ENCODE assay signal across 8 cellular contexts in genomic region chr6:147202516-147203310, GRCh38. TPM values are rescaled to one million over a fixed set of nuclear protein-coding genes. Genes with fewer than 3 reads are reported as not detected.
DNase-seq lines count a peak whose midpoint lies in the region; ATAC-seq, FAIRE-seq and TF ChIP-seq lines count a peak whose summit lies in the region.

No MANE protein-coding gene starts in this region.

- no peak for FAIRE-seq in GM12891 (lab: Jason Lieb, UNC)

- TF ChIP-seq CTCF in adrenal gland (IDR thresholded peaks at IDR 0.05) = no peak
- TF ChIP-seq CTCF in heart right ventricle (IDR thresholded peaks at IDR 0.05) = no peak
- TF ChIP-seq CTCF in upper lobe of left lung (IDR thresholded peaks at IDR 0.05) = no peak

- DNase-seq in GM12891 (ENCODE audit: insufficient read length, low spot score) (peak; percentile 67), NCI-H1417 treated with DMSO at 0.1 percent for 48 hours (lab: John Stamatoyannopoulos, UW) (peak; percentile 95), T follicular helper cell (ENCODE audit: low read depth) (peak; percentile 75), adrenal gland (peak; percentile 89 to 97 (median 92)), heart right ventricle (peak; percentile 53 to 94), posterior cingulate gyrus (peak; percentile 74 to 97 (median 81)), upper lobe of left lung (peak; percentile 88 to 92)

- no peaks in the 10 kb centered on the region for H3K36me3 ChIP-seq in adrenal gland (replicated peaks in 1 of 2)
- no peaks in the 10 kb centered on the region for H3K36me3 ChIP-seq in heart right ventricle
- no peaks in the 10 kb centered on the region for H3K36me3 ChIP-seq in upper lobe of left lung

- H3K9me3 ChIP-seq in adrenal gland (replicated peaks in 1 of 3) = no peaks in the 10 kb centered on the region
- H3K9me3 ChIP-seq in heart right ventricle = no peaks in the 10 kb centered on the region
- no peaks in the 10 kb centered on the region for H3K9me3 ChIP-seq in upper lobe of left lung

- peak overlapping the region; percentile 29 to 93 (median 55) for H3K4me3 ChIP-seq in adrenal gland
- peak overlapping the region; percentile 36 to 92 (median 83) for H3K4me3 ChIP-seq in heart right ventricle
- H3K4me3 ChIP-seq in upper lobe of left lung = peak overlapping the region; percentile 74 to 93 (median 80)

- H3K27ac ChIP-seq in adrenal gland = peak overlapping the region; percentile 69 to 97 (median 95)
- H3K27ac ChIP-seq in heart right ventricle = peak overlapping the region; percentile 87 to 97 (median 94)
- H3K27ac ChIP-seq in upper lobe of left lung = peak overlapping the region; percentile 94 to 100 (median 94)

- intact Hi-C loops in adrenal gland (cut with DNase I) = loop anchor here in 1 of 2 donors (5.0 kb wide), 1 partner anchor 345 kb away; no protein-coding TSS in a partner anchor
- intact Hi-C loops in heart right ventricle (cut with DNase I) = loop anchor here in 5 of 10 donors (2.0 to 10.0 kb wide), 7 partner anchors 70 to 1388 kb away; partner anchors contain the start of genes FBXO30 (in 1 of the 5) and RAB32 (in 1 of the 5)
- intact Hi-C loops in posterior cingulate gyrus (cut with DNase I) = loop anchor here (5.0 to 10.0 kb wide), 2 partner anchors 82 to 345 kb away; no protein-coding TSS in a partner anchor

- H3K4me1 ChIP-seq in adrenal gland (replicated peaks in 1 of 2) (peaks cover 4 to 25% of the 10 kb centered on the region in 2 donors), heart right ventricle (peaks cover 0 to 35% (median 25%) of the 10 kb centered on the region in 9 donors), upper lobe of left lung (peaks cover 0 to 16% (median 11%) of the 10 kb centered on the region in 4 donors)

- peak; percentile 64; the same call in 1 of the 2 replicates for TF ChIP-seq POLR2A in GM12891 (IDR thresholded peaks at IDR 0.05; ENCODE audit: low read depth, low read length)
- TF ChIP-seq POLR2A in adrenal gland (IDR thresholded peaks at IDR 0.05) = peak; percentile 72 to 91
- TF ChIP-seq POLR2A in upper lobe of left lung (IDR thresholded peaks at IDR 0.05) = peak in 3 of 4 donors; percentile 40 to 93 (median 84)

- TF ChIP-seq EP300 in upper lobe of left lung (IDR thresholded peaks at IDR 0.05) = no peak

- WGBS in adrenal gland, 4 donors = 0% methylated on average over 29 to 40 of the region's 40 CpGs
- 0% methylated on average over 40 of the region's 40 CpGs for WGBS in heart right ventricle, 2 donors
- WGBS in upper lobe of left lung, 2 donors = 0 to 1% methylated on average over 38 to 40 of the region's 40 CpGs

- H3K27me3 ChIP-seq in adrenal gland (no peaks in the 10 kb centered on the region), heart right ventricle (no peaks in the 10 kb centered on the region), upper lobe of left lung (no peaks in the 10 kb centered on the region)

- ATAC-seq in HG02798 (IDR thresholded peaks at IDR 0.05; ENCODE audit: poor library complexity, unreplicated experiment) (peak; percentile 85), heart right ventricle (peak; percentile 93 to 98 (median 95)), upper lobe of left lung (ENCODE audit: low FRiP score in 2 of 2) (peak; percentile 95 to 97)

TF ChIP-seq in GM12891, 5 proteins besides CTCF, POLR2A, EP300 and RAD21:
- no peak for TF ChIP-seq TAF1 (IDR thresholded peaks at IDR 0.05; ENCODE audit: low read depth, low read length)
- peak; percentile 65; the same call in 1 of the 2 replicates for TF ChIP-seq POU2F2 (IDR thresholded peaks at IDR 0.05; ENCODE audit: low read depth, low read length)
TF ChIP-seq in GM12891: peak in this region for 1.

RNA-seq across cellular contexts. Expression of gene STXBP5, which starts 1.5 kb away (rescaled TPM):
- polyA plus RNA-seq in GM12891 (2012; ENCODE audit: low read depth, missing spikeins) = 2.7 TPM
- total RNA-seq in adrenal gland (10 to 100 TPM; 18.0 to 66.3 (median 30.1) TPM), heart right ventricle (10 to 100 TPM in 8 of 10 donors, 1 to 10 TPM in 2; 9.0 to 16.3 (median 13.4) TPM), upper lobe of left lung (10 to 100 TPM; 10.5 to 26.5 (median 15.7) TPM)
- polyA plus RNA-seq in adrenal gland (10 to 100 TPM; 22.8 to 40.1 (median 26.5) TPM), heart right ventricle (10 to 100 TPM in 1 of 2 donors, 1 to 10 TPM in 1; 2.8 to 23.2 TPM)

Comparison
In these comparisons a context has a peak if more than half of its experiments do, and no peak if none do; other contexts are left out.
1. Peak in every context shown above with its lines: DNase-seq, ATAC-seq, H3K4me3 ChIP-seq and H3K27ac ChIP-seq.